In genomic region chr10:69222157-69223027, GRCh38 we compare ENCODE assay signal across 1 cellular context.
TF ChIP-seq lines count a peak whose summit lies in the region.

No MANE protein-coding gene starts in this region.

TF ChIP-seq in K562, 482 proteins besides CTCF, POLR2A, EP300 and RAD21 (continued from another document and continues in another):
- TF ChIP-seq RBM39 (optimal IDR thresholded peaks at IDR 0.05; ENCODE audit: low read depth, low read length): peak; percentile 50
- TF ChIP-seq NONO (IDR thresholded peaks at IDR 0.05; ENCODE audit: low read depth in 2 of 2, low read length in 1 of 2): no peak
- TF ChIP-seq ZMIZ1 (IDR thresholded peaks at IDR 0.05; ENCODE audit: low read depth in 2 of 2, low read length in 2 of 2): 0 out of 4 replicates have a peak, but pooled peaks of 1 of the 2 experiments have one; percentile 21
- no peak for TF ChIP-seq NFXL1 (CRISPR knock-in tag; IDR thresholded peaks at IDR 0.05)
- TF ChIP-seq FOXA3 (CRISPR knock-in tag; conservative IDR thresholded peaks at IDR 0.05 in 1 of 2, IDR thresholded peaks at IDR 0.05 in 1 of 2): peak in 1 of 2 experiments; percentile 37; a peak in 1 of 4 replicates
- TF ChIP-seq, protein P1, sequence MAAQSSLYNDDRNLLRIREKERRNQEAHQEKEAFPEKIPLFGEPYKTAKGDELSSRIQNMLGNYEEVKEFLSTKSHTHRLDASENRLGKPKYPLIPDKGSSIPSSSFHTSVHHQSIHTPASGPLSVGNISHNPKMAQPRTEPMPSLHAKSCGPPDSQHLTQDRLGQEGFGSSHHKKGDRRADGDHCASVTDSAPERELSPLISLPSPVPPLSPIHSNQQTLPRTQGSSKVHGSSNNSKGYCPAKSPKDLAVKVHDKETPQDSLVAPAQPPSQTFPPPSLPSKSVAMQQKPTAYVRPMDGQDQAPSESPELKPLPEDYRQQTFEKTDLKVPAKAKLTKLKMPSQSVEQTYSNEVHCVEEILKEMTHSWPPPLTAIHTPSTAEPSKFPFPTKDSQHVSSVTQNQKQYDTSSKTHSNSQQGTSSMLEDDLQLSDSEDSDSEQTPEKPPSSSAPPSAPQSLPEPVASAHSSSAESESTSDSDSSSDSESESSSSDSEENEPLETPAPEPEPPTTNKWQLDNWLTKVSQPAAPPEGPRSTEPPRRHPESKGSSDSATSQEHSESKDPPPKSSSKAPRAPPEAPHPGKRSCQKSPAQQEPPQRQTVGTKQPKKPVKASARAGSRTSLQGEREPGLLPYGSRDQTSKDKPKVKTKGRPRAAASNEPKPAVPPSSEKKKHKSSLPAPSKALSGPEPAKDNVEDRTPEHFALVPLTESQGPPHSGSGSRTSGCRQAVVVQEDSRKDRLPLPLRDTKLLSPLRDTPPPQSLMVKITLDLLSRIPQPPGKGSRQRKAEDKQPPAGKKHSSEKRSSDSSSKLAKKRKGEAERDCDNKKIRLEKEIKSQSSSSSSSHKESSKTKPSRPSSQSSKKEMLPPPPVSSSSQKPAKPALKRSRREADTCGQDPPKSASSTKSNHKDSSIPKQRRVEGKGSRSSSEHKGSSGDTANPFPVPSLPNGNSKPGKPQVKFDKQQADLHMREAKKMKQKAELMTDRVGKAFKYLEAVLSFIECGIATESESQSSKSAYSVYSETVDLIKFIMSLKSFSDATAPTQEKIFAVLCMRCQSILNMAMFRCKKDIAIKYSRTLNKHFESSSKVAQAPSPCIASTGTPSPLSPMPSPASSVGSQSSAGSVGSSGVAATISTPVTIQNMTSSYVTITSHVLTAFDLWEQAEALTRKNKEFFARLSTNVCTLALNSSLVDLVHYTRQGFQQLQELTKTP (IDR thresholded peaks at IDR 0.05; ENCODE audit: low read depth in 1 of 2, partially characterized antibody in 2 of 2): peak; percentile 28 to 78
- no peak; the same call in 1 of the 2 replicates for TF ChIP-seq CUX1 (CRISPR knock-in tag; IDR thresholded peaks at IDR 0.05)
- TF ChIP-seq KLF10 (CRISPR knock-in tag; IDR thresholded peaks at IDR 0.05): no peak
- no peak for TF ChIP-seq ZBTB43 (CRISPR knock-in tag; IDR thresholded peaks at IDR 0.05)
- TF ChIP-seq, protein P2, sequence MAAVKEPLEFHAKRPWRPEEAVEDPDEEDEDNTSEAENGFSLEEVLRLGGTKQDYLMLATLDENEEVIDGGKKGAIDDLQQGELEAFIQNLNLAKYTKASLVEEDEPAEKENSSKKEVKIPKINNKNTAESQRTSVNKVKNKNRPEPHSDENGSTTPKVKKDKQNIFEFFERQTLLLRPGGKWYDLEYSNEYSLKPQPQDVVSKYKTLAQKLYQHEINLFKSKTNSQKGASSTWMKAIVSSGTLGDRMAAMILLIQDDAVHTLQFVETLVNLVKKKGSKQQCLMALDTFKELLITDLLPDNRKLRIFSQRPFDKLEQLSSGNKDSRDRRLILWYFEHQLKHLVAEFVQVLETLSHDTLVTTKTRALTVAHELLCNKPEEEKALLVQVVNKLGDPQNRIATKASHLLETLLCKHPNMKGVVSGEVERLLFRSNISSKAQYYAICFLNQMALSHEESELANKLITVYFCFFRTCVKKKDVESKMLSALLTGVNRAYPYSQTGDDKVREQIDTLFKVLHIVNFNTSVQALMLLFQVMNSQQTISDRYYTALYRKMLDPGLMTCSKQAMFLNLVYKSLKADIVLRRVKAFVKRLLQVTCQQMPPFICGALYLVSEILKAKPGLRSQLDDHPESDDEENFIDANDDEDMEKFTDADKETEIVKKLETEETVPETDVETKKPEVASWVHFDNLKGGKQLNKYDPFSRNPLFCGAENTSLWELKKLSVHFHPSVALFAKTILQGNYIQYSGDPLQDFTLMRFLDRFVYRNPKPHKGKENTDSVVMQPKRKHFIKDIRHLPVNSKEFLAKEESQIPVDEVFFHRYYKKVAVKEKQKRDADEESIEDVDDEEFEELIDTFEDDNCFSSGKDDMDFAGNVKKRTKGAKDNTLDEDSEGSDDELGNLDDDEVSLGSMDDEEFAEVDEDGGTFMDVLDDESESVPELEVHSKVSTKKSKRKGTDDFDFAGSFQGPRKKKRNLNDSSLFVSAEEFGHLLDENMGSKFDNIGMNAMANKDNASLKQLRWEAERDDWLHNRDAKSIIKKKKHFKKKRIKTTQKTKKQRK (IDR thresholded peaks at IDR 0.05; ENCODE audit: borderline replicate concordance, low read depth, low read length): no peak
- TF ChIP-seq PHB2 (IDR thresholded peaks at IDR 0.05; ENCODE audit: low read depth): no peak
- TF ChIP-seq, protein P3, sequence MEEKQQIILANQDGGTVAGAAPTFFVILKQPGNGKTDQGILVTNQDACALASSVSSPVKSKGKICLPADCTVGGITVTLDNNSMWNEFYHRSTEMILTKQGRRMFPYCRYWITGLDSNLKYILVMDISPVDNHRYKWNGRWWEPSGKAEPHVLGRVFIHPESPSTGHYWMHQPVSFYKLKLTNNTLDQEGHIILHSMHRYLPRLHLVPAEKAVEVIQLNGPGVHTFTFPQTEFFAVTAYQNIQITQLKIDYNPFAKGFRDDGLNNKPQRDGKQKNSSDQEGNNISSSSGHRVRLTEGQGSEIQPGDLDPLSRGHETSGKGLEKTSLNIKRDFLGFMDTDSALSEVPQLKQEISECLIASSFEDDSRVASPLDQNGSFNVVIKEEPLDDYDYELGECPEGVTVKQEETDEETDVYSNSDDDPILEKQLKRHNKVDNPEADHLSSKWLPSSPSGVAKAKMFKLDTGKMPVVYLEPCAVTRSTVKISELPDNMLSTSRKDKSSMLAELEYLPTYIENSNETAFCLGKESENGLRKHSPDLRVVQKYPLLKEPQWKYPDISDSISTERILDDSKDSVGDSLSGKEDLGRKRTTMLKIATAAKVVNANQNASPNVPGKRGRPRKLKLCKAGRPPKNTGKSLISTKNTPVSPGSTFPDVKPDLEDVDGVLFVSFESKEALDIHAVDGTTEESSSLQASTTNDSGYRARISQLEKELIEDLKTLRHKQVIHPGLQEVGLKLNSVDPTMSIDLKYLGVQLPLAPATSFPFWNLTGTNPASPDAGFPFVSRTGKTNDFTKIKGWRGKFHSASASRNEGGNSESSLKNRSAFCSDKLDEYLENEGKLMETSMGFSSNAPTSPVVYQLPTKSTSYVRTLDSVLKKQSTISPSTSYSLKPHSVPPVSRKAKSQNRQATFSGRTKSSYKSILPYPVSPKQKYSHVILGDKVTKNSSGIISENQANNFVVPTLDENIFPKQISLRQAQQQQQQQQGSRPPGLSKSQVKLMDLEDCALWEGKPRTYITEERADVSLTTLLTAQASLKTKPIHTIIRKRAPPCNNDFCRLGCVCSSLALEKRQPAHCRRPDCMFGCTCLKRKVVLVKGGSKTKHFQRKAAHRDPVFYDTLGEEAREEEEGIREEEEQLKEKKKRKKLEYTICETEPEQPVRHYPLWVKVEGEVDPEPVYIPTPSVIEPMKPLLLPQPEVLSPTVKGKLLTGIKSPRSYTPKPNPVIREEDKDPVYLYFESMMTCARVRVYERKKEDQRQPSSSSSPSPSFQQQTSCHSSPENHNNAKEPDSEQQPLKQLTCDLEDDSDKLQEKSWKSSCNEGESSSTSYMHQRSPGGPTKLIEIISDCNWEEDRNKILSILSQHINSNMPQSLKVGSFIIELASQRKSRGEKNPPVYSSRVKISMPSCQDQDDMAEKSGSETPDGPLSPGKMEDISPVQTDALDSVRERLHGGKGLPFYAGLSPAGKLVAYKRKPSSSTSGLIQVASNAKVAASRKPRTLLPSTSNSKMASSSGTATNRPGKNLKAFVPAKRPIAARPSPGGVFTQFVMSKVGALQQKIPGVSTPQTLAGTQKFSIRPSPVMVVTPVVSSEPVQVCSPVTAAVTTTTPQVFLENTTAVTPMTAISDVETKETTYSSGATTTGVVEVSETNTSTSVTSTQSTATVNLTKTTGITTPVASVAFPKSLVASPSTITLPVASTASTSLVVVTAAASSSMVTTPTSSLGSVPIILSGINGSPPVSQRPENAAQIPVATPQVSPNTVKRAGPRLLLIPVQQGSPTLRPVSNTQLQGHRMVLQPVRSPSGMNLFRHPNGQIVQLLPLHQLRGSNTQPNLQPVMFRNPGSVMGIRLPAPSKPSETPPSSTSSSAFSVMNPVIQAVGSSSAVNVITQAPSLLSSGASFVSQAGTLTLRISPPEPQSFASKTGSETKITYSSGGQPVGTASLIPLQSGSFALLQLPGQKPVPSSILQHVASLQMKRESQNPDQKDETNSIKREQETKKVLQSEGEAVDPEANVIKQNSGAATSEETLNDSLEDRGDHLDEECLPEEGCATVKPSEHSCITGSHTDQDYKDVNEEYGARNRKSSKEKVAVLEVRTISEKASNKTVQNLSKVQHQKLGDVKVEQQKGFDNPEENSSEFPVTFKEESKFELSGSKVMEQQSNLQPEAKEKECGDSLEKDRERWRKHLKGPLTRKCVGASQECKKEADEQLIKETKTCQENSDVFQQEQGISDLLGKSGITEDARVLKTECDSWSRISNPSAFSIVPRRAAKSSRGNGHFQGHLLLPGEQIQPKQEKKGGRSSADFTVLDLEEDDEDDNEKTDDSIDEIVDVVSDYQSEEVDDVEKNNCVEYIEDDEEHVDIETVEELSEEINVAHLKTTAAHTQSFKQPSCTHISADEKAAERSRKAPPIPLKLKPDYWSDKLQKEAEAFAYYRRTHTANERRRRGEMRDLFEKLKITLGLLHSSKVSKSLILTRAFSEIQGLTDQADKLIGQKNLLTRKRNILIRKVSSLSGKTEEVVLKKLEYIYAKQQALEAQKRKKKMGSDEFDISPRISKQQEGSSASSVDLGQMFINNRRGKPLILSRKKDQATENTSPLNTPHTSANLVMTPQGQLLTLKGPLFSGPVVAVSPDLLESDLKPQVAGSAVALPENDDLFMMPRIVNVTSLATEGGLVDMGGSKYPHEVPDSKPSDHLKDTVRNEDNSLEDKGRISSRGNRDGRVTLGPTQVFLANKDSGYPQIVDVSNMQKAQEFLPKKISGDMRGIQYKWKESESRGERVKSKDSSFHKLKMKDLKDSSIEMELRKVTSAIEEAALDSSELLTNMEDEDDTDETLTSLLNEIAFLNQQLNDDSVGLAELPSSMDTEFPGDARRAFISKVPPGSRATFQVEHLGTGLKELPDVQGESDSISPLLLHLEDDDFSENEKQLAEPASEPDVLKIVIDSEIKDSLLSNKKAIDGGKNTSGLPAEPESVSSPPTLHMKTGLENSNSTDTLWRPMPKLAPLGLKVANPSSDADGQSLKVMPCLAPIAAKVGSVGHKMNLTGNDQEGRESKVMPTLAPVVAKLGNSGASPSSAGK (IDR thresholded peaks at IDR 0.05): peak; percentile 87
- TF ChIP-seq SETDB1 (IDR thresholded peaks at IDR 0.05; ENCODE audit: low read length): no peak
- no peak for TF ChIP-seq RBM14 (IDR thresholded peaks at IDR 0.05; ENCODE audit: borderline replicate concordance, insufficient read depth, low read depth, low read length)
